Comparison of ENCODE assay signal across 8 cellular contexts in the genomic region with DNA sequence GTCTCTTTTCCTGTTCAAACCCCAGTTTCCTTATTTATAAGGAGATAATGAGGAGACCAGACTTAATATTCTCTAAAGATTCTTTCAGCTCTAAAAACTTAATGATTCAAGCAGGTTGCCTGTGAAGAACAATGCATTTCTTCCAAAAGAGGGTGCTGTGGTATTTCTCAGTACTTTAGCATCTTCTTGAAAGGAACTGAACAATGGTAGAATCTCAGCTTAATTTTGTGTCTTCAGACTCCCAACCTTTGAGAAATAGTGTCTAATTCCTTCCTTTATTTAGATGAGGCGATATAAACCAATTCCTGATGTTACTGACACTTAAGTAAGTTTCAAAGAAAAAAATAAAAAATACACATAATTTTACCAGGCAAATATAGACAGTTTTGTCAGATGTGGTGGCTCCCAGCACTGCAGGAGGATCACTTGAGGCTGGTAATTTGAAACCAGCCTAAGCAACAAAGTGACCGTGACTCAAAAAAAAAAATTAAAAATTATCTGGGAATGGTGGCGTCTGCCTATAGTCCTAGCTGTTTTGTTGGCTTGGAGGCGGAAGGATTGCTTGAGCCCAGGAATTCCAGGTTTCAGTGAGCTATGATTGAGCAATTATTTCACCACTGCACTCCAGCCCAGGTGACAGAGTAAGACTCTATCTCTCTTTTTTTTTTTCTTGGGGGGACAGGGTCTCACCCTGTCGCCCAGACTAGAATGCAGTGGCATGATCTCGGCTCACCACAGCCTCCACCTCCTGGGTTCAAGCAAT.
DNase-seq lines count a peak whose midpoint lies in the region; ATAC-seq and TF ChIP-seq lines count a peak whose summit lies in the region.

No MANE protein-coding gene starts in this region.

- H3K9ac ChIP-seq in NT2/D1 (ENCODE audit: insufficient read length, low read depth) (no peak overlapping the region), parathyroid adenoma (no peak overlapping the region)

- DNase-seq in NCI-H2196 (lab: John Stamatoyannopoulos, UW; ENCODE audit: unreplicated experiment), result peak; percentile 14
- no peak for DNase-seq in NCI-H2196 treated with DMSO at 0.1 percent for 48 hours (lab: John Stamatoyannopoulos, UW; ENCODE audit: unreplicated experiment)
- peak; percentile 2 for DNase-seq in NT2/D1 (ENCODE audit: low read depth, low spot score)
- peak; percentile 6 to 41 for DNase-seq in erythroblast (lab: John Stamatoyannopoulos, UW)
- no peak for DNase-seq in SW480 (ENCODE audit: low spot score)
- DNase-seq in COLO829 (ENCODE audit: low spot score), result no peak

- TF ChIP-seq CTCF in parathyroid adenoma (IDR thresholded peaks at IDR 0.05), result peak; percentile 54

- H3K4me1 ChIP-seq in NT2/D1 (ENCODE audit: insufficient read depth, insufficient read length), result no peaks in the 10 kb centered on the region
- H3K4me1 ChIP-seq in parathyroid adenoma, result peaks cover 3% of the 10 kb centered on the region

- H3K9me3 ChIP-seq in NT2/D1 (ENCODE audit: insufficient read depth, low read length) (no peaks in the 10 kb centered on the region), parathyroid adenoma (ENCODE audit: control insufficient read depth, low read length) (no peaks in the 10 kb centered on the region)

- ATAC-seq in GM21717 (IDR thresholded peaks at IDR 0.05; ENCODE audit: unreplicated experiment), result no peak

- TF ChIP-seq POLR2A in erythroblast (IDR thresholded peaks at IDR 0.05; ENCODE audit: low read length), result no peak

- peak overlapping the region; percentile 41 for H2AFZ ChIP-seq in parathyroid adenoma

- H3K4me3 ChIP-seq in NT2/D1 (ENCODE audit: insufficient read length, low read depth) (no peak overlapping the region), parathyroid adenoma (ENCODE audit: low read depth, low read length) (no peak overlapping the region)

- no peak overlapping the region for H3K27ac ChIP-seq in parathyroid adenoma

- H3K4me2 ChIP-seq in parathyroid adenoma (ENCODE audit: low read length), result no peak overlapping the region

- H3K27me3 ChIP-seq in NT2/D1 (ENCODE audit: insufficient read depth, insufficient read length) (no peaks in the 10 kb centered on the region), parathyroid adenoma (ENCODE audit: control insufficient read depth, insufficient read depth, low read length) (no peaks in the 10 kb centered on the region)

- H3K36me3 ChIP-seq in NT2/D1 (ENCODE audit: insufficient read depth, insufficient read length, low read length), result peaks cover 4% of the 10 kb centered on the region
- no peaks in the 10 kb centered on the region for H3K36me3 ChIP-seq in parathyroid adenoma (ENCODE audit: control insufficient read depth, insufficient read depth, low read length)

- no peaks in the 10 kb centered on the region for H3K79me2 ChIP-seq in parathyroid adenoma

Comparison
In these comparisons a context has a peak if more than half of its experiments do, and no peak if none do; other contexts are left out.
1. DNase-seq: peak in NCI-H2196 (single experiment), NT2/D1 (single experiment) and erythroblast (2 of 2); none in NCI-H2196 treated with DMSO at 0.1 percent for 48 hours (single experiment), SW480 (single experiment) and COLO829 (single experiment).